ENCODE assay signal across 8 cellular contexts in the genomic region with DNA sequence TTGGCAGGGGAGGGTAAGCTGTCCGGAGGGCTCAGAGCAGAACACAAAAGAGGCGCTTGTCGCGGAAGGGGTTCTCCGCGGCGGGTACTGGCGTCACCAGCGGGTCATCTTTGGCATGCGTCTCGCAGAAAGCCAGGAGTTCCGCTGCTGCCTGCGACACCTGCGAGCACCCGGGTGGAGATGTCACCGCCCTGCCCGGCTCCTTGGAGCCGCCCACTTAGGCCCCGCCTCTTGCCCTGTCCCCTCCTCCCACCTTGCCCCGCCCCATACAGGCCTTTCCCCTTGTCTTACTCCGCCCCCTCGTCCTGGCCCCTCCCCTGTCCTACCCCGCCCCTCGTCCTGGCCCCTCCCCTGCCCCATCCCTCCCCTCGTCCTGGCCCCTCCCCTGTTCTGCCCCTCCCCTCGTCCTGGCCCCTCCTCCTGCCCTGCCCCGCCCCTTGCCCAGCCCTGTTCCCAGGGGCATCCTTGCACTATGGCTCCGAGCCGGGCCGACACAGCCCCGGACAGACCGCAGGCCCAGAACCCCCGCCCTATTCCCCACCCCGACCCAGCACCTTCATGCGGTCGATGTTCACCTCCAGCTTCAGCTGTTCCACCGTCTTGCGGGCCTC. TPM values are rescaled to one million over a fixed set of nuclear protein-coding genes. Genes with fewer than 3 reads are reported as not detected.
DNase-seq lines count a peak whose midpoint lies in the region; ATAC-seq and TF ChIP-seq lines count a peak whose summit lies in the region.

No MANE protein-coding gene starts in this region.

- H3K27ac ChIP-seq in ACC112 (ENCODE audit: low read depth, low read length): no peak overlapping the region
- no peak overlapping the region for H3K27ac ChIP-seq in upper lobe of right lung

- TF ChIP-seq CTCF in progenitor cell of endocrine pancreas (IDR thresholded peaks at IDR 0.05; ENCODE audit: unreplicated experiment): no peak
- no peak for TF ChIP-seq CTCF in upper lobe of right lung (IDR thresholded peaks at IDR 0.05)

- H3K9me3 ChIP-seq in upper lobe of right lung: no peaks in the 10 kb centered on the region

- ATAC-seq in GM18909 (IDR thresholded peaks at IDR 0.05; ENCODE audit: poor library complexity, unreplicated experiment): peak; percentile 69
- ATAC-seq in SK-N-SH treated with all-trans-retinoic acid at 6 μM for 48 hours: peak; percentile 39
- peak; percentile 87 for ATAC-seq in upper lobe of right lung

- H3K4me1 Mint-ChIP-seq in activated naive CD8-positive, alpha-beta T cell treated with anti-CD3 and anti-CD28 coated beads for 36 hours: peaks cover 22% of the 10 kb centered on the region
- peaks cover 3% of the 10 kb centered on the region for H3K4me1 Mint-ChIP-seq in progenitor cell of endocrine pancreas (ENCODE audit: low read depth)

- H3K79me2 ChIP-seq in ACC112 (ENCODE audit: control insufficient read depth, insufficient read depth, low read length, unreplicated experiment): no peaks in the 10 kb centered on the region

- H3K27ac Mint-ChIP-seq in activated naive CD8-positive, alpha-beta T cell treated with anti-CD3 and anti-CD28 coated beads for 36 hours: peak overlapping the region; percentile 80
- H3K27ac Mint-ChIP-seq in progenitor cell of endocrine pancreas: peak overlapping the region; percentile 74

- peak overlapping the region; percentile 24; the same call in 1 of the 2 replicates for H3K4me3 ChIP-seq in ACC112 (ENCODE audit: low read depth, low read length)
- peak overlapping the region; percentile 33 for H3K4me3 ChIP-seq in upper lobe of right lung

- no peak for TF ChIP-seq RAD21 in Ishikawa (IDR thresholded peaks at IDR 0.05; ENCODE audit: low read depth)

- H3K27me3 Mint-ChIP-seq in activated naive CD8-positive, alpha-beta T cell treated with anti-CD3 and anti-CD28 coated beads for 36 hours: no peaks in the 10 kb centered on the region
- H3K27me3 Mint-ChIP-seq in progenitor cell of endocrine pancreas: peaks cover 45% of the 10 kb centered on the region

- peaks cover 9% of the 10 kb centered on the region for H3K4me1 ChIP-seq in ACC112 (ENCODE audit: control insufficient read depth, insufficient read depth, low read length, unreplicated experiment)
- peaks cover 27% of the 10 kb centered on the region for H3K4me1 ChIP-seq in upper lobe of right lung

- no peak for TF ChIP-seq EP300 in Ishikawa (IDR thresholded peaks at IDR 0.05; ENCODE audit: borderline replicate concordance)

- no peaks in the 10 kb centered on the region for H3K36me3 ChIP-seq in ACC112 (ENCODE audit: insufficient read depth, low read length)
- H3K36me3 ChIP-seq in upper lobe of right lung: no peaks in the 10 kb centered on the region

- DNase-seq in activated naive CD8-positive, alpha-beta T cell treated with anti-CD3 and anti-CD28 coated beads for 36 hours: peak; percentile 96
- DNase-seq in cardiac septum (ENCODE audit: low spot score): peak; percentile 90
- peak; percentile 64 for DNase-seq in progenitor cell of endocrine pancreas (ENCODE audit: low spot score, unreplicated experiment)
- DNase-seq in upper lobe of right lung: peak; percentile 92

- no peak overlapping the region for H2AFZ ChIP-seq in ACC112 (ENCODE audit: low read length, unreplicated experiment)

- H3K9me3 Mint-ChIP-seq in activated naive CD8-positive, alpha-beta T cell treated with anti-CD3 and anti-CD28 coated beads for 36 hours: no peaks in the 10 kb centered on the region
- H3K9me3 Mint-ChIP-seq in progenitor cell of endocrine pancreas (ENCODE audit: low read depth): no peaks in the 10 kb centered on the region

- H3K4me3 Mint-ChIP-seq in activated naive CD8-positive, alpha-beta T cell treated with anti-CD3 and anti-CD28 coated beads for 36 hours: peak overlapping the region; percentile 83
- peak overlapping the region; percentile 29 for H3K4me3 Mint-ChIP-seq in progenitor cell of endocrine pancreas (ENCODE audit: low read depth)

- intact Hi-C loops in cardiac septum (cut with DNase I) (no loop called here), upper lobe of right lung (cut with DNase I) (no loop called here)

- no peaks in the 10 kb centered on the region for H3K27me3 ChIP-seq in ACC112 (ENCODE audit: insufficient read depth, low read length)
- H3K27me3 ChIP-seq in upper lobe of right lung: peaks cover 21% of the 10 kb centered on the region

- H3K36me3 Mint-ChIP-seq in activated naive CD8-positive, alpha-beta T cell treated with anti-CD3 and anti-CD28 coated beads for 36 hours: peaks cover 14% of the 10 kb centered on the region
- H3K36me3 Mint-ChIP-seq in progenitor cell of endocrine pancreas (ENCODE audit: insufficient read depth): no peaks in the 10 kb centered on the region

TF ChIP-seq in Ishikawa, 13 proteins besides CTCF, POLR2A, EP300 and RAD21 (continues in another document):
- TF ChIP-seq EGR1 (IDR thresholded peaks at IDR 0.05) (no peak), FOXM1 (IDR thresholded peaks at IDR 0.05; ENCODE audit: borderline replicate concordance, low read depth) (no peak), TAF1 (IDR thresholded peaks at IDR 0.05; ENCODE audit: low read depth) (0 out of 2 replicates have a peak, but pooled peaks have one; percentile 4)
- TF ChIP-seq, protein P1, sequence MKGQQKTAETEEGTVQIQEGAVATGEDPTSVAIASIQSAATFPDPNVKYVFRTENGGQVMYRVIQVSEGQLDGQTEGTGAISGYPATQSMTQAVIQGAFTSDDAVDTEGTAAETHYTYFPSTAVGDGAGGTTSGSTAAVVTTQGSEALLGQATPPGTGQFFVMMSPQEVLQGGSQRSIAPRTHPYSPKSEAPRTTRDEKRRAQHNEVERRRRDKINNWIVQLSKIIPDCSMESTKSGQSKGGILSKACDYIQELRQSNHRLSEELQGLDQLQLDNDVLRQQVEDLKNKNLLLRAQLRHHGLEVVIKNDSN (IDR thresholded peaks at IDR 0.05): no peak

TF ChIP-seq in SK-N-SH treated with all-trans-retinoic acid at 6 μM for 48 hours, 23 proteins besides CTCF, POLR2A, EP300 and RAD21:
- TF ChIP-seq PPARA (CRISPR knock-in tag; IDR thresholded peaks at IDR 0.05; ENCODE audit: borderline replicate concordance): 0 out of 2 replicates have a peak, but pooled peaks have one; percentile 35
- no peak for TF ChIP-seq TOX (CRISPR knock-in tag; IDR thresholded peaks at IDR 0.05; ENCODE audit: borderline replicate concordance)
- TF ChIP-seq ARNTL (CRISPR knock-in tag; IDR thresholded peaks at IDR 0.05; ENCODE audit: borderline replicate concordance, low read depth): 0 out of 2 replicates have a peak, but pooled peaks have one; percentile 61
- no peak for TF ChIP-seq ZC3H10 (CRISPR knock-in tag; IDR thresholded peaks at IDR 0.05)

RNA-seq across cellular contexts. Expression of a gene that starts 1.9 kb away (rescaled TPM):
- total RNA-seq in activated naive CD8-positive, alpha-beta T cell treated with anti-CD3 and anti-CD28 coated beads for 36 hours: 10 to 100 TPM; 20.4 to 21.3 TPM
- total RNA-seq in cardiac septum (not detected), progenitor cell of endocrine pancreas (not detected in 2 replicates), upper lobe of right lung (not detected)

RNA-seq across cellular contexts. Expression of a gene that starts 9.3 kb away (rescaled TPM):
- total RNA-seq in activated naive CD8-positive, alpha-beta T cell treated with anti-CD3 and anti-CD28 coated beads for 36 hours: 10 to 100 TPM; 43.9 to 46.7 TPM
- total RNA-seq in cardiac septum (8.6 TPM), progenitor cell of endocrine pancreas (not detected in 2 replicates), upper lobe of right lung (12.6 TPM)

RNA-seq across cellular contexts. Expression of a gene that starts 26.8 kb away (rescaled TPM):
- 1 to 10 TPM; 3.7 to 3.9 TPM for total RNA-seq in activated naive CD8-positive, alpha-beta T cell treated with anti-CD3 and anti-CD28 coated beads for 36 hours
- total RNA-seq in cardiac septum: 23.8 TPM
- 2.6 and 3.1 TPM in 2 replicates for total RNA-seq in progenitor cell of endocrine pancreas
- total RNA-seq in upper lobe of right lung: 10.0 TPM

RNA-seq across cellular contexts. Expression of a gene that starts 33.0 kb away (rescaled TPM):
- 100 to 1,000 TPM; 567 TPM for total RNA-seq in activated naive CD8-positive, alpha-beta T cell treated with anti-CD3 and anti-CD28 coated beads for 36 hours
- total RNA-seq in cardiac septum (271 TPM), progenitor cell of endocrine pancreas (387 and 399 TPM in 2 replicates), upper lobe of right lung (142 TPM)

Comparison
In these comparisons a context has a peak if more than half of its experiments do, and no peak if none do; other contexts are left out.
1. RNA of a gene that starts 1.9 kb away (total RNA-seq): 20.4 to 21.3 TPM in activated naive CD8-positive, alpha-beta T cell treated with anti-CD3 and anti-CD28 coated beads for 36 hours; not detected in cardiac septum (single experiment), not detected in progenitor cell of endocrine pancreas and not detected in upper lobe of right lung (single experiment); every median in the first group is over 10 times any median in the second.
2. Peak in every context shown above with its lines, with median percentiles within 50 percentile points of each other: ATAC-seq and DNase-seq.